ENCODE assay signal across 10 cellular contexts in genomic region chr14:52835122-52835903, GRCh38. TPM values are rescaled to one million over a fixed set of nuclear protein-coding genes. Genes with fewer than 3 reads are reported as not detected.
DNase-seq lines count a peak whose midpoint lies in the region.
"Had no signal": no experiment of that assay in that cellular context is flagged by ENCODE, and none has a peak within 500 bp of the region (broad histone marks: within the 10 kb centered on the region; RNA-seq: fewer than 3 reads in every experiment).

No MANE protein-coding gene starts in this region.

- intact Hi-C loops in head of caudate nucleus (cut with DNase I) = no loop called here

- DNase-seq in 8988T (peak; percentile 50), HT1080 (ENCODE audit: low read depth) (peak; percentile 59), RPMI7951 (ENCODE audit: low read depth) (peak; percentile 80), head of caudate nucleus (peak; percentile 39 to 95 (median 78)), NCI-H1694 treated with DMSO at 0.1 percent for 48 hours (lab: John Stamatoyannopoulos, UW) (no peak), GOT3 (lab: John Stamatoyannopoulos, UW) (no peak), mesenteric fat pad (ENCODE audit: low spot score) (no peak), activated gamma-delta T cell (lab: John Stamatoyannopoulos, UW) (no peak)
- DNase-seq: activated effector memory CD4-positive, alpha-beta T cell treated with Interleukin-2 at 50 U/mL for 16 hours; stimulated activated CD4-positive, alpha-beta T cell treated with anti-CD3 and anti-CD28 coated beads, Interleukin-2, amount 100 ng/mL, for 24 hours had no signal

RNA-seq across cellular contexts. Expression of gene GNPNAT1, which starts 43.9 kb away (rescaled TPM):
- 55.5 and 69.2 TPM in 2 replicates for total RNA-seq in HT1080 (2014; rRNA removed; shearing (Covaris generic))
- 76.5 and 86.5 TPM in 2 replicates for polyA plus RNA-seq in HT1080 (2015; cell fraction: cytosol; rRNA removed)
- 29.8 and 33.1 TPM in 2 replicates for polyA plus RNA-seq in HT1080 (2015; cell fraction: nucleus; rRNA removed)
- 16.5 and 19.6 TPM in 2 replicates for total RNA-seq in RPMI7951 (2014; rRNA removed; shearing (Covaris generic))
- total RNA-seq in mesenteric fat pad = 26.7 TPM

Comparison
In these comparisons a context has a peak if more than half of its experiments do, and no peak if none do; other contexts are left out.
1. DNase-seq: peak in 8988T (single experiment), HT1080 (single experiment), RPMI7951 (single experiment) and head of caudate nucleus (42 of 42); none in NCI-H1694 treated with DMSO at 0.1 percent for 48 hours (single experiment), GOT3 (single experiment), mesenteric fat pad (single experiment) and activated gamma-delta T cell (single experiment).